13 cellular contexts compared by ENCODE assay signal in genomic region chr4:147578057-147578476, GRCh38. TPM values are rescaled to one million over a fixed set of nuclear protein-coding genes. Genes with fewer than 3 reads are reported as not detected.
DNase-seq lines count a peak whose midpoint lies in the region; ATAC-seq, FAIRE-seq and TF ChIP-seq lines count a peak whose summit lies in the region.
"Had no signal": no experiment of that assay in that cellular context is flagged by ENCODE, and none has a peak within 500 bp of the region (broad histone marks: within the 10 kb centered on the region; RNA-seq: fewer than 3 reads in every experiment).

No MANE protein-coding gene starts in this region.

- POLR2A ChIA-PET in activated CD4-positive, alpha-beta T cell treated with anti-CD3 and anti-CD28 coated beads, Interleukin-2, amount 10 ng/mL, durations not matched to agents 7 days and 5 days (lab: Charles Lee): no interaction called here

- DNase-seq in Daoy (ENCODE audit: low read depth) (peak; percentile 89), NCI-H2196 treated with DMSO at 0.1 percent for 48 hours (lab: John Stamatoyannopoulos, UW; ENCODE audit: unreplicated experiment) (peak; percentile 2), dermis microvascular lymphatic vessel endothelial cell (ENCODE audit: low read depth in 2 of 2) (peak; percentile 21 to 98), osteocyte (ENCODE audit: extremely low spot score, unreplicated experiment) (no peak), erythroblast (lab: John Stamatoyannopoulos, UW) (no peak), kidney (no peak)
- no peak for DNase-seq in stimulated activated naive CD8-positive, alpha-beta T cell treated with anti-CD3 and anti-CD28 coated beads, Interleukin-15, amount 100 ng/mL, for 72 hours
- no peak for DNase-seq in activated CD4-positive, alpha-beta T cell treated with anti-CD3 and anti-CD28 coated beads, Interleukin-2, amount 10 ng/mL, durations not matched to agents 7 days and 5 days
- DNase-seq: activated CD8-positive, alpha-beta memory T cell treated with anti-CD3 and anti-CD28 coated beads, Interleukin-2, amount 10 ng/mL, durations not matched to agents 7 days and 5 days; GDM1; NCI-H1694; SHP77 had no signal

- H3K4me3 Mint-ChIP-seq in osteocyte (ENCODE audit: unreplicated experiment): no peak overlapping the region
- H3K4me3 Mint-ChIP-seq in stimulated activated naive CD8-positive, alpha-beta T cell treated with anti-CD3 and anti-CD28 coated beads, Interleukin-15, amount 100 ng/mL, for 72 hours: no peak overlapping the region
- H3K4me3 Mint-ChIP-seq in activated CD4-positive, alpha-beta T cell treated with anti-CD3 and anti-CD28 coated beads, Interleukin-2, amount 10 ng/mL, durations not matched to agents 7 days and 5 days: no peak overlapping the region
- H3K4me3 Mint-ChIP-seq: activated CD8-positive, alpha-beta memory T cell treated with anti-CD3 and anti-CD28 coated beads, Interleukin-2, amount 10 ng/mL, durations not matched to agents 7 days and 5 days had no signal

- intact Hi-C loops in kidney (cut with DNase I): no loop called here

- TF ChIP-seq POLR2A in erythroblast (IDR thresholded peaks at IDR 0.05; ENCODE audit: low read length): no peak

- no peak overlapping the region for H3K4me3 ChIP-seq in kidney (ENCODE audit: low read length in 2 of 2)
- H3K4me3 ChIP-seq: tibial artery had no signal

- no peak overlapping the region for H3K9ac ChIP-seq in kidney (ENCODE audit: low read length in 2 of 2)

- CTCF ChIA-PET in activated CD4-positive, alpha-beta T cell treated with anti-CD3 and anti-CD28 coated beads, Interleukin-2, amount 10 ng/mL, durations not matched to agents 7 days and 5 days (lab: Charles Lee): no interaction called here

- no peak overlapping the region for H3K27ac ChIP-seq in kidney (ENCODE audit: low read depth in 2 of 2, low read length in 2 of 2)
- H3K27ac ChIP-seq: tibial artery had no signal

- TF ChIP-seq CTCF in osteocyte (IDR thresholded peaks at IDR 0.05) (no peak), kidney (IDR thresholded peaks at IDR 0.05; ENCODE audit: borderline replicate concordance, extremely low read depth, insufficient read depth) (no peak)

- H3K4me1 ChIP-seq in kidney (ENCODE audit: control insufficient read depth in 1 of 2, insufficient read depth in 1 of 2, low read depth in 1 of 2, low read length in 2 of 2): no peaks in the 10 kb centered on the region

- FAIRE-seq in kidney (lab: Jason Lieb, UNC): no peak

- peaks cover 3% of the 10 kb centered on the region for H3K9me3 Mint-ChIP-seq in osteocyte (ENCODE audit: unreplicated experiment)
- H3K9me3 Mint-ChIP-seq in stimulated activated naive CD8-positive, alpha-beta T cell treated with anti-CD3 and anti-CD28 coated beads, Interleukin-15, amount 100 ng/mL, for 72 hours: no peaks in the 10 kb centered on the region
- H3K9me3 Mint-ChIP-seq in activated CD4-positive, alpha-beta T cell treated with anti-CD3 and anti-CD28 coated beads, Interleukin-2, amount 10 ng/mL, durations not matched to agents 7 days and 5 days: peaks cover 3% of the 10 kb centered on the region

- no peaks in the 10 kb centered on the region for H3K9me3 ChIP-seq in kidney (ENCODE audit: control insufficient read depth in 1 of 2, low read length in 2 of 2)
- H3K9me3 ChIP-seq: tibial artery had no signal

- H3K4me1 Mint-ChIP-seq in osteocyte (ENCODE audit: unreplicated experiment): peaks cover 46% of the 10 kb centered on the region
- H3K4me1 Mint-ChIP-seq in stimulated activated naive CD8-positive, alpha-beta T cell treated with anti-CD3 and anti-CD28 coated beads, Interleukin-15, amount 100 ng/mL, for 72 hours: no peaks in the 10 kb centered on the region
- peaks cover 1% of the 10 kb centered on the region for H3K4me1 Mint-ChIP-seq in activated CD4-positive, alpha-beta T cell treated with anti-CD3 and anti-CD28 coated beads, Interleukin-2, amount 10 ng/mL, durations not matched to agents 7 days and 5 days

- peak overlapping the region; percentile 81 for H3K27ac Mint-ChIP-seq in osteocyte (ENCODE audit: unreplicated experiment)
- H3K27ac Mint-ChIP-seq in stimulated activated naive CD8-positive, alpha-beta T cell treated with anti-CD3 and anti-CD28 coated beads, Interleukin-15, amount 100 ng/mL, for 72 hours: no peak overlapping the region
- H3K27ac Mint-ChIP-seq in activated CD4-positive, alpha-beta T cell treated with anti-CD3 and anti-CD28 coated beads, Interleukin-2, amount 10 ng/mL, durations not matched to agents 7 days and 5 days: no peak overlapping the region
- H3K27ac Mint-ChIP-seq: activated CD8-positive, alpha-beta memory T cell treated with anti-CD3 and anti-CD28 coated beads, Interleukin-2, amount 10 ng/mL, durations not matched to agents 7 days and 5 days had no signal

- no peaks in the 10 kb centered on the region for H3K27me3 Mint-ChIP-seq in osteocyte (ENCODE audit: unreplicated experiment)
- no peaks in the 10 kb centered on the region for H3K27me3 Mint-ChIP-seq in stimulated activated naive CD8-positive, alpha-beta T cell treated with anti-CD3 and anti-CD28 coated beads, Interleukin-15, amount 100 ng/mL, for 72 hours
- peaks cover 2% of the 10 kb centered on the region for H3K27me3 Mint-ChIP-seq in activated CD4-positive, alpha-beta T cell treated with anti-CD3 and anti-CD28 coated beads, Interleukin-2, amount 10 ng/mL, durations not matched to agents 7 days and 5 days

- H3K36me3 ChIP-seq in kidney (ENCODE audit: control insufficient read depth in 1 of 2, insufficient read depth in 2 of 2, low read length in 2 of 2): no peaks in the 10 kb centered on the region
- H3K36me3 ChIP-seq: tibial artery had no signal

- H3K36me3 Mint-ChIP-seq in osteocyte (ENCODE audit: unreplicated experiment): peaks cover 6% of the 10 kb centered on the region
- no peaks in the 10 kb centered on the region for H3K36me3 Mint-ChIP-seq in activated CD4-positive, alpha-beta T cell treated with anti-CD3 and anti-CD28 coated beads, Interleukin-2, amount 10 ng/mL, durations not matched to agents 7 days and 5 days (ENCODE audit: low read depth)
- H3K36me3 Mint-ChIP-seq: activated CD8-positive, alpha-beta memory T cell treated with anti-CD3 and anti-CD28 coated beads, Interleukin-2, amount 10 ng/mL, durations not matched to agents 7 days and 5 days had no signal

- ATAC-seq in stimulated activated naive CD8-positive, alpha-beta T cell treated with anti-CD3 and anti-CD28 coated beads, Interleukin-15, amount 100 ng/mL, for 72 hours: no peak
- ATAC-seq: activated CD8-positive, alpha-beta memory T cell treated with anti-CD3 and anti-CD28 coated beads, Interleukin-2, amount 10 ng/mL, durations not matched to agents 7 days and 5 days had no signal

RNA-seq across cellular contexts. Expression of gene TMEM184C, which starts 39.1 kb away (rescaled TPM):
- 17.7 and 18.3 TPM in 2 replicates for total RNA-seq in Daoy (2014; rRNA removed; shearing (Covaris generic))
- total RNA-seq in dermis microvascular lymphatic vessel endothelial cell (23.2 and 30.1 TPM in 2 replicates), osteocyte (39.7 and 45.5 TPM in 2 replicates), kidney (33.7 TPM)
- polyA plus RNA-seq in kidney (ENCODE audit: insufficient read depth, low read depth, low replicate concordance): 16.2 TPM
- total RNA-seq in activated CD4-positive, alpha-beta T cell treated with anti-CD3 and anti-CD28 coated beads, Interleukin-2, amount 10 ng/mL, durations not matched to agents 7 days and 5 days: 10 to 100 TPM; 17.4 to 19.2 TPM

Comparison
In these comparisons a context has a peak if more than half of its experiments do, and no peak if none do; other contexts are left out.
1. DNase-seq: peak in Daoy (single experiment), NCI-H2196 treated with DMSO at 0.1 percent for 48 hours (single experiment) and dermis microvascular lymphatic vessel endothelial cell (2 of 2); none in osteocyte (single experiment), erythroblast (0 of 2), stimulated activated naive CD8-positive, alpha-beta T cell treated with anti-CD3 and anti-CD28 coated beads, Interleukin-15, amount 100 ng/mL, for 72 hours (0 of 2), kidney (single experiment) and activated CD4-positive, alpha-beta T cell treated with anti-CD3 and anti-CD28 coated beads, Interleukin-2, amount 10 ng/mL, durations not matched to agents 7 days and 5 days (single experiment).